In the genomic region with DNA sequence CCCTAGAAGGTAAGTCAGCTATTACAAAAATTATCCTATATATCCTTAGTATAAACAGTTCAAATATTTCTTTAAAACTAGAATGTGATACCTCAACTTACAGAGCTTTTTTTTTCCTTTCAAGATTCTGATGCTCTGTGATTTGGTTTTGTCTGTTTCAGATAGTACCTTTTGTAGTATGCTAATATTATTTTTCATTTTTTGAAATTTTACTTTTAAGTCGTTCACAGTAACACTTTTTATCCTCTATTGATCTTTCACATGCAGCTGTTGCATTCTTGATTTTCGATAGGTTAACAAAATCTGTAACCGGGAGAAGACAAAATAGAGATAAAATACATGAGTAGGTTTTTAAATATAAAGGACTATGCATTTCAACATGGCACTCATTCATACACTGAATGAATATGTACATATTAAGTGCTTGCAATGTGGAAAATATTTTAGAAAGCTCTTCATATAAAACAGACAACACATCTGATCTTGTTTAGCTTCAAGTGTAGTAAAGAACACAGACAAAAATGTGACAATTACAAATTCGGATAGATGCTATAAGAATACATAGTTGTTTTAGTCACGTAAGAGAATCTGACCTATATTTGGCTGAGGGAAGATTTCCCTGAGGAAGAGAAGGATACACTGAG, we compare ENCODE assay signal across 5 cellular contexts.
DNase-seq lines count a peak whose midpoint lies in the region; ATAC-seq, FAIRE-seq and TF ChIP-seq lines count a peak whose summit lies in the region.
"Not testable (repeated sequence)": the region's sequence is repeated elsewhere in the genome, so short reads cannot be mapped to it uniquely, and the experiment has no call there.

No MANE protein-coding gene starts in this region.

- H2BK12ac ChIP-seq in H1 (ENCODE audit: low read depth, low read length) = not testable (repeated sequence)

- not testable (repeated sequence) for H3K36me3 Mint-ChIP-seq in glutamatergic neuron (ENCODE audit: unreplicated experiment)

- not testable (repeated sequence) for H3K14ac ChIP-seq in H1 (ENCODE audit: insufficient read length)

- H4K5ac ChIP-seq in H1 (ENCODE audit: insufficient read length, low read depth, low read length) = not testable (repeated sequence)

- not testable (repeated sequence) for H3K4me2 ChIP-seq in K562 (ENCODE audit: insufficient read depth, low read length); H1 (ENCODE audit: insufficient read depth in 1 of 2, low read depth in 2 of 2, low read length in 2 of 2)

- H4K20me1 ChIP-seq in K562 (replicated peaks; ENCODE audit: control insufficient read depth, insufficient read depth, low read length); H1 (replicated peaks in 1 of 2; ENCODE audit: control insufficient read depth in 1 of 2, insufficient read depth in 2 of 2, low read length in 2 of 2): not testable (repeated sequence)

- H3K4ac ChIP-seq in H1 (replicated peaks; ENCODE audit: insufficient read length, low read depth, low read length) = not testable (repeated sequence)

- H3K9ac ChIP-seq in K562 (ENCODE audit: insufficient read depth in 1 of 2, low read depth in 2 of 2, low read length in 2 of 2); H1 (replicated peaks in 1 of 4; ENCODE audit: extremely low read depth in 1 of 4, low read depth in 3 of 4, low read length in 3 of 4): not testable (repeated sequence)

- H3K4me1 ChIP-seq in K562 (replicated peaks in 1 of 2; ENCODE audit: control insufficient read depth in 2 of 2, insufficient read depth in 2 of 2, low read length in 2 of 2); H1 (replicated peaks in 1 of 4; ENCODE audit: control insufficient read depth in 3 of 4, insufficient read depth in 4 of 4, low read length in 3 of 4); pancreas: not testable (repeated sequence)

- H3K27me3 Mint-ChIP-seq in glutamatergic neuron (ENCODE audit: unreplicated experiment) = not testable (repeated sequence)

- not testable (repeated sequence) for H2BK20ac ChIP-seq in H1 (ENCODE audit: low read length)

- H2BK120ac ChIP-seq in H1 (replicated peaks; ENCODE audit: low read depth, low read length) = not testable (repeated sequence)

- in situ Hi-C loops in K562 (cut with MboI) = loop anchor here (25.0 kb wide), 1 partner anchor 167 kb away; no protein-coding TSS in a partner anchor

- POLR2A ChIA-PET in K562 (lab: Yijun Ruan, JAX) = interaction anchor here (0.8 to 1.3 kb wide), 2 partner anchors 10 to 12 kb away, joined by 3 to 4 read pairs; no protein-coding TSS in a partner anchor
- POLR2A ChIA-PET in H1 (lab: Charles Lee; ENCODE audit: partially characterized antibody) = not testable (repeated sequence)

- DNase-seq in K562 (ENCODE audit: extremely low read depth in 1 of 4, low spot score in 3 of 4); H1 (ENCODE audit: low read depth in 1 of 2, low spot score in 2 of 2); glutamatergic neuron; pancreas: not testable (repeated sequence)

- not testable (repeated sequence) for H3K27ac ChIP-seq in K562 (ENCODE audit: extremely low read depth, low read depth, low read length); H1 (ENCODE audit: low read depth, low read length); pancreas

- H3K9me3 Mint-ChIP-seq in glutamatergic neuron (ENCODE audit: unreplicated experiment) = not testable (repeated sequence)

- not testable (repeated sequence) for H3K4me1 Mint-ChIP-seq in glutamatergic neuron (ENCODE audit: low read depth, unreplicated experiment)

- intact Hi-C loops in K562 (cut with micrococcal nuclease); pancreas (cut with DNase I): not testable (repeated sequence)

- peaks cover 8 to 11% of the 10 kb centered on the region in 2 experiments; a peak in 3 of 5 replicates for H3K27me3 ChIP-seq in K562 (ENCODE audit: control insufficient read depth in 2 of 2, insufficient read depth in 2 of 2, low read length in 2 of 2)
- H3K27me3 ChIP-seq in H1 (replicated peaks in 1 of 4; ENCODE audit: control insufficient read depth in 3 of 4, extremely low read depth in 1 of 4, insufficient read depth in 3 of 4, low read length in 3 of 4); pancreas: not testable (repeated sequence)

- not testable (repeated sequence) for H3K23me2 ChIP-seq in H1 (ENCODE audit: low read depth, low read length)

- not testable (repeated sequence) for H3K79me1 ChIP-seq in H1 (ENCODE audit: low read depth, low read length)

- not testable (repeated sequence) for TF ChIP-seq CTCF in K562 (IDR thresholded peaks at IDR 0.05 in 2 of 3, conservative IDR thresholded peaks at IDR 0.05 in 1 of 3; ENCODE audit: insufficient read depth in 2 of 3, low read depth in 1 of 3, low read length in 3 of 3); H1 (IDR thresholded peaks at IDR 0.05; ENCODE audit: control extremely low read depth in 1 of 3, insufficient read depth in 1 of 3, low read depth in 1 of 3, low read length in 3 of 3); glutamatergic neuron (IDR thresholded peaks at IDR 0.05; ENCODE audit: partially characterized antibody, unreplicated experiment); pancreas (IDR thresholded peaks at IDR 0.05)

- H3K9me1 ChIP-seq in K562 (ENCODE audit: control insufficient read depth, insufficient read depth, low read length) = not testable (repeated sequence)

- not testable (repeated sequence) for TF ChIP-seq EP300 in K562 (IDR thresholded peaks at IDR 0.05; ENCODE audit: low read length); H1 (IDR thresholded peaks at IDR 0.05; ENCODE audit: borderline replicate concordance in 1 of 2, low read depth in 2 of 2, low read length in 2 of 2)

- not testable (repeated sequence) for TF ChIP-seq RAD21 in K562 (CRISPR knock-in tag; conservative IDR thresholded peaks at IDR 0.05 in 1 of 2, IDR thresholded peaks at IDR 0.05 in 1 of 2); H1 (IDR thresholded peaks at IDR 0.05 in 1 of 2, conservative IDR thresholded peaks at IDR 0.05 in 1 of 2; ENCODE audit: low read depth in 2 of 2, low read length in 2 of 2)

- WGBS in K562 (ENCODE audit: insufficient coverage, low coverage, missing lambda C conversion rate) = 5% methylated on average over 5 of the region's 5 CpGs
- 79% methylated on average over 5 of the region's 5 CpGs; no CpG with 5 or more reads in 1 of the 2 experiments for WGBS in H1 (ENCODE audit: extremely low coverage in 1 of 2, insufficient coverage in 1 of 2, insufficient read length in 1 of 2, insufficient replicate concordance in 2 of 2, low coverage in 1 of 2, low lambda C conversion rate in 2 of 2, missing lambda C conversion rate in 1 of 2), 2 experiments
- WGBS in pancreas, 2 donors = 60 to 68% methylated on average over 5 of the region's 5 CpGs

- H3K18ac ChIP-seq in H1 (ENCODE audit: extremely low read depth, low read length) = not testable (repeated sequence)

- not testable (repeated sequence) for ATAC-seq in K562, pancreas

- H3K56ac ChIP-seq in H1 (replicated peaks; ENCODE audit: insufficient read length, low read depth, low read length) = not testable (repeated sequence)

- H2BK15ac ChIP-seq in H1 (ENCODE audit: low read length) = not testable (repeated sequence)

- TF ChIP-seq POLR2A in K562 (conservative IDR thresholded peaks at IDR 0.05); H1 (IDR thresholded peaks at IDR 0.05; ENCODE audit: control extremely low read depth in 1 of 2, low read depth in 2 of 2, low read length in 2 of 2): not testable (repeated sequence)

- peak overlapping the region; percentile 85 for H3K27ac Mint-ChIP-seq in glutamatergic neuron (ENCODE audit: unreplicated experiment)

- not testable (repeated sequence) for H3K36me3 ChIP-seq in K562 (ENCODE audit: control insufficient read depth, insufficient read depth, low read length); H1 (ENCODE audit: control insufficient read depth in 2 of 4, insufficient read depth in 4 of 4, low read length in 3 of 4); pancreas

- not testable (repeated sequence) for H2AFZ ChIP-seq in K562 (ENCODE audit: low read depth, low read length); H1 (ENCODE audit: low read length)

- H2BK5ac ChIP-seq in H1 (ENCODE audit: low read depth, low read length) = not testable (repeated sequence)

- H3K23ac ChIP-seq in H1 (ENCODE audit: insufficient read length) = not testable (repeated sequence)

- H4K8ac ChIP-seq in H1 (ENCODE audit: extremely low read depth, insufficient read depth, low read length) = not testable (repeated sequence)

- not testable (repeated sequence) for H3K9me3 ChIP-seq in K562 (replicated peaks; ENCODE audit: control insufficient read depth, insufficient read depth, low read depth, low read length); pancreas
- H3K9me3 ChIP-seq in H1 (ENCODE audit: insufficient read depth in 2 of 2, low read depth in 1 of 2, low read length in 1 of 2) = peaks cover 15 to 25% of the 10 kb centered on the region in 2 experiments

- CTCF ChIA-PET in K562 (lab: Yijun Ruan, JAX; ENCODE audit: low intra/inter-chr PET ratio); H1 (lab: Charles Lee; ENCODE audit: partially characterized antibody): not testable (repeated sequence)

- H3K4me3 ChIP-seq in K562; H1 (ENCODE audit: extremely low read depth in 1 of 4, insufficient read depth in 2 of 4, low read depth in 3 of 4, low read length in 4 of 4); pancreas: not testable (repeated sequence)

- not testable (repeated sequence) for H4K91ac ChIP-seq in H1 (replicated peaks; ENCODE audit: insufficient read length, low read length)

- not testable (repeated sequence) for H3K79me2 ChIP-seq in K562 (ENCODE audit: control insufficient read depth, insufficient read depth, low read length); H1 (ENCODE audit: control insufficient read depth in 1 of 2, insufficient read depth in 2 of 2, low read length in 2 of 2)

- FAIRE-seq in TTC549 (lab: Jason Lieb, UNC) (peak; percentile 42), H1 (lab: Jason Lieb, UNC) (peak; percentile 66), pancreas (lab: Jason Lieb, UNC) (peak; percentile 64)
- not testable (repeated sequence) for FAIRE-seq in K562 (lab: Jason Lieb, UNC)

- peak overlapping the region; percentile 2 for H3K4me3 Mint-ChIP-seq in glutamatergic neuron (ENCODE audit: unreplicated experiment)

- not testable (repeated sequence) for BruUV-seq in K562 (replicated peaks; lab: Mats Ljungman, UMichigan)

- H2AK5ac ChIP-seq in H1 (ENCODE audit: low read depth, low read length) = not testable (repeated sequence)
